Comparison of ENCODE assay signal across 17 cellular contexts in genomic region chr2:150735894-150736498, GRCh38.
DNase-seq lines count a peak whose midpoint lies in the region; ATAC-seq and TF ChIP-seq lines count a peak whose summit lies in the region.
"Had no signal": no experiment of that assay in that cellular context is flagged by ENCODE, and none has a peak within 500 bp of the region (broad histone marks: within the 10 kb centered on the region; RNA-seq: fewer than 3 reads in every experiment).

No MANE protein-coding gene starts in this region.

- H3F3A ChIP-seq in neural progenitor cell (ENCODE audit: low read depth) = no peaks in the 10 kb centered on the region

- no peaks in the 10 kb centered on the region for H3K9me3 Mint-ChIP-seq in neural progenitor cell
- H3K9me3 Mint-ChIP-seq in activated T-cell treated with anti-CD3 and anti-CD28 coated beads, Interleukin-2, amount 50 U/mL, for 72 hours = no peaks in the 10 kb centered on the region
- H3K9me3 Mint-ChIP-seq: T-cell had no signal

- TF ChIP-seq CTCF in neural progenitor cell (IDR thresholded peaks at IDR 0.05) = no peak

- H3K36me3 ChIP-seq in neural progenitor cell = no peaks in the 10 kb centered on the region
- H3K36me3 ChIP-seq: Peyer's patch had no signal

- no peaks in the 10 kb centered on the region for H4K20me1 ChIP-seq in neural progenitor cell (ENCODE audit: low read depth)

- H3K27ac ChIP-seq in neural progenitor cell = no peak overlapping the region
- H3K27ac ChIP-seq: GM23248, Peyer's patch had no signal

- no peaks in the 10 kb centered on the region for H3K9me3 ChIP-seq in neural progenitor cell (ENCODE audit: low read depth)
- H3K9me3 ChIP-seq: Peyer's patch, SK-N-SH had no signal

- peak overlapping the region; percentile 17 for H3K4me2 ChIP-seq in neural progenitor cell
- H3K4me2 ChIP-seq: SK-N-SH had no signal

- H3K4me1 ChIP-seq in neural progenitor cell = peaks cover 8% of the 10 kb centered on the region
- H3K4me1 ChIP-seq: Peyer's patch had no signal

- DNase-seq in NCI-H345 (lab: John Stamatoyannopoulos, UW) (peak; percentile 24), NCI-H345 treated with DMSO at 0.1 percent for 48 hours (lab: John Stamatoyannopoulos, UW; ENCODE audit: unreplicated experiment) (no peak), NCI-H526 (lab: John Stamatoyannopoulos, UW) (peak; percentile 62 to 67), iPS DF 19.7 (ENCODE audit: low read depth, low spot score) (peak; percentile 61), neural progenitor cell (ENCODE audit: low spot score) (no peak)
- DNase-seq in activated T-cell treated with anti-CD3 and anti-CD28 coated beads, Interleukin-2, amount 50 U/mL, for 72 hours = no peak
- DNase-seq: Calu3; CD4-positive, alpha-beta memory T cell; GM23248; NCI-H1930; NCI-H774; Peyer's patch; Right ventricle myocardium superior; SK-N-SH; T-cell had no signal

- no peak overlapping the region for H3K4me3 Mint-ChIP-seq in neural progenitor cell
- H3K4me3 Mint-ChIP-seq in activated T-cell treated with anti-CD3 and anti-CD28 coated beads, Interleukin-2, amount 50 U/mL, for 72 hours = no peak overlapping the region
- H3K4me3 Mint-ChIP-seq: CD4-positive, alpha-beta memory T cell; T-cell had no signal

- no peak overlapping the region for H3K27ac Mint-ChIP-seq in neural progenitor cell
- H3K27ac Mint-ChIP-seq in activated T-cell treated with anti-CD3 and anti-CD28 coated beads, Interleukin-2, amount 50 U/mL, for 72 hours = no peak overlapping the region
- H3K27ac Mint-ChIP-seq: CD4-positive, alpha-beta memory T cell; T-cell had no signal

- no peak overlapping the region for H3K4me3 ChIP-seq in neural progenitor cell
- H3K4me3 ChIP-seq: GM23248, Peyer's patch had no signal

- H3K36me3 Mint-ChIP-seq in neural progenitor cell = no peaks in the 10 kb centered on the region
- no peaks in the 10 kb centered on the region for H3K36me3 Mint-ChIP-seq in activated T-cell treated with anti-CD3 and anti-CD28 coated beads, Interleukin-2, amount 50 U/mL, for 72 hours (ENCODE audit: insufficient read depth in 2 of 2)
- H3K36me3 Mint-ChIP-seq: CD4-positive, alpha-beta memory T cell; T-cell had no signal

- peak overlapping the region; percentile 65 for H2AFZ ChIP-seq in neural progenitor cell (replicated peaks)
- H2AFZ ChIP-seq: GM23248 had no signal

- peaks cover 12% of the 10 kb centered on the region for H3K4me1 Mint-ChIP-seq in neural progenitor cell
- no peaks in the 10 kb centered on the region for H3K4me1 Mint-ChIP-seq in activated T-cell treated with anti-CD3 and anti-CD28 coated beads, Interleukin-2, amount 50 U/mL, for 72 hours (ENCODE audit: low read depth)
- H3K4me1 Mint-ChIP-seq: CD4-positive, alpha-beta memory T cell; T-cell had no signal

- ATAC-seq in HG03175 (IDR thresholded peaks at IDR 0.05; ENCODE audit: unreplicated experiment) (no peak), GM18520 (IDR thresholded peaks at IDR 0.05; ENCODE audit: unreplicated experiment) (no peak)
- no peak for ATAC-seq in activated T-cell treated with anti-CD3 and anti-CD28 coated beads, Interleukin-2, amount 50 U/mL, for 72 hours (replicated peaks in 1 of 2)
- ATAC-seq: T-cell had no signal

- H3K27me3 ChIP-seq in neural progenitor cell = no peaks in the 10 kb centered on the region
- H3K27me3 ChIP-seq: Peyer's patch had no signal

- no peak overlapping the region for H3K9ac ChIP-seq in neural progenitor cell
- H3K9ac ChIP-seq: GM23248, SK-N-SH had no signal

- H3K79me2 ChIP-seq in neural progenitor cell (ENCODE audit: low read depth) = no peaks in the 10 kb centered on the region

- no peaks in the 10 kb centered on the region for H3K27me3 Mint-ChIP-seq in neural progenitor cell (ENCODE audit: insufficient read depth, low read depth)
- H3K27me3 Mint-ChIP-seq in activated T-cell treated with anti-CD3 and anti-CD28 coated beads, Interleukin-2, amount 50 U/mL, for 72 hours (ENCODE audit: low read depth) = peaks cover 6% of the 10 kb centered on the region
- H3K27me3 Mint-ChIP-seq: CD4-positive, alpha-beta memory T cell; T-cell had no signal

Comparison
In these comparisons a context has a peak if more than half of its experiments do, and no peak if none do; other contexts are left out.
1. DNase-seq: peak in NCI-H345 (single experiment), NCI-H526 (2 of 2) and iPS DF 19.7 (single experiment); none in NCI-H345 treated with DMSO at 0.1 percent for 48 hours (single experiment), neural progenitor cell (single experiment) and activated T-cell treated with anti-CD3 and anti-CD28 coated beads, Interleukin-2, amount 50 U/mL, for 72 hours (0 of 2).